In the genomic region with DNA sequence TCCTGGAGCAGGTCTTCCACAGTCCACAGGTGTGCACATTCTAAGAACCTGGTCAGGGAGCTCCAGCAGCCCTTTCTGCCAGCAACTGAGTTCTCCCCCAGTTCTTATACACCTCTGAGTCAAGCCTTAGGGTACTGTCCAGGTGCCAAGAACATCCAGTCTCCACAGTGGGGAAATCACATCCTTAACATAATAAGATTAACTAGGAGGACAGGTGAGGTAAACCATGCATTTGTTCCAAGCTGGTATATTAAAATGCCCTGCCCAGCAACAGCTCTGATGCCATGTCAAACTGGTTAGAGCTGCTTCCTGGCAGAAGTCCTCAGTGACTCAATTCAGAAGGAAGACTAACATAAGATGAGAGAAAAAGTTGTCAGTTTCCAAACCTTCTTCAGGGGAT, we compare ENCODE assay signal across 16 cellular contexts.
DNase-seq lines count a peak whose midpoint lies in the region; ATAC-seq, FAIRE-seq and TF ChIP-seq lines count a peak whose summit lies in the region.
"Had no signal": no experiment of that assay in that cellular context is flagged by ENCODE, and none has a peak within 500 bp of the region (broad histone marks: within the 10 kb centered on the region; RNA-seq: fewer than 3 reads in every experiment).

No MANE protein-coding gene starts in this region.

- H3K36me3 ChIP-seq in WERI-Rb-1 (no peaks in the 10 kb centered on the region), keratinocyte (ENCODE audit: control insufficient read depth in 2 of 2, extremely low read depth in 1 of 2, insufficient read depth in 2 of 2, low read length in 2 of 2) (no peaks in the 10 kb centered on the region), suprapubic skin (no peaks in the 10 kb centered on the region)
- H3K36me3 ChIP-seq: brain microvascular endothelial cell had no signal

- no peaks in the 10 kb centered on the region for H3K9me3 Mint-ChIP-seq in osteocyte (ENCODE audit: unreplicated experiment)
- H3K9me3 Mint-ChIP-seq: CD8-positive, alpha-beta memory T cell; immature natural killer cell had no signal

- TF ChIP-seq CTCF in WERI-Rb-1 (IDR thresholded peaks at IDR 0.05; ENCODE audit: low read depth, low read length) (no peak), keratinocyte (optimal IDR thresholded peaks at IDR 0.05 in 1 of 3, IDR thresholded peaks at IDR 0.05 in 1 of 3, conservative IDR thresholded peaks at IDR 0.05 in 1 of 3; ENCODE audit: extremely low read depth in 1 of 3, insufficient read depth in 2 of 3, low read length in 3 of 3) (no peak), suprapubic skin (IDR thresholded peaks at IDR 0.05) (no peak), osteocyte (IDR thresholded peaks at IDR 0.05) (no peak)

- H3K27me3 ChIP-seq in WERI-Rb-1 (ENCODE audit: insufficient read depth, low read depth, severe bottlenecking) (no peaks in the 10 kb centered on the region), keratinocyte (ENCODE audit: control insufficient read depth, extremely low read depth, insufficient read depth, low read length) (no peaks in the 10 kb centered on the region), suprapubic skin (no peaks in the 10 kb centered on the region)
- H3K27me3 ChIP-seq: brain microvascular endothelial cell, testis had no signal

- H3K9me1 ChIP-seq in keratinocyte (ENCODE audit: control insufficient read depth, extremely low read depth, insufficient read depth, low read length) = no peaks in the 10 kb centered on the region

- H3K27ac ChIP-seq in WERI-Rb-1 (peak overlapping the region; percentile 63), keratinocyte (ENCODE audit: control insufficient read depth, insufficient read depth, low read length) (peak overlapping the region; percentile 56), suprapubic skin (peak overlapping the region; percentile 88)
- H3K27ac ChIP-seq: 22Rv1, brain microvascular endothelial cell, testis had no signal

- no peak overlapping the region for H3K27ac Mint-ChIP-seq in osteocyte (ENCODE audit: unreplicated experiment)
- H3K27ac Mint-ChIP-seq: CD8-positive, alpha-beta memory T cell; immature natural killer cell had no signal

- no peak overlapping the region for H3K4me3 Mint-ChIP-seq in osteocyte (ENCODE audit: unreplicated experiment)
- H3K4me3 Mint-ChIP-seq: CD8-positive, alpha-beta memory T cell; immature natural killer cell had no signal

- H3K4me1 Mint-ChIP-seq in osteocyte (ENCODE audit: unreplicated experiment) = peaks cover 48% of the 10 kb centered on the region
- H3K4me1 Mint-ChIP-seq: immature natural killer cell had no signal

- H3K9ac ChIP-seq in keratinocyte (ENCODE audit: control insufficient read depth, extremely low read depth, insufficient read depth, low read length) = peak overlapping the region; percentile 43

- H3K36me3 Mint-ChIP-seq in osteocyte (ENCODE audit: unreplicated experiment) = no peaks in the 10 kb centered on the region
- H3K36me3 Mint-ChIP-seq: CD8-positive, alpha-beta memory T cell; immature natural killer cell had no signal

- TF ChIP-seq POLR2A in suprapubic skin (IDR thresholded peaks at IDR 0.05) = no peak

- no peaks in the 10 kb centered on the region for H4K20me1 ChIP-seq in keratinocyte (ENCODE audit: control insufficient read depth, extremely low read depth, insufficient read depth, low read length)

- H3K4me3 ChIP-seq in WERI-Rb-1 (ENCODE audit: low read depth, low read length) = no peak overlapping the region
- no peak overlapping the region for H3K4me3 ChIP-seq in keratinocyte (ENCODE audit: control insufficient read depth in 2 of 3, extremely low read depth in 1 of 3, insufficient read depth in 2 of 3, low read depth in 1 of 3, low read length in 3 of 3)
- H3K4me3 ChIP-seq in suprapubic skin = no peak overlapping the region
- H3K4me3 ChIP-seq: testis had no signal

- H3K4me1 ChIP-seq in keratinocyte (ENCODE audit: control insufficient read depth, extremely low read depth, insufficient read depth, low read length) = peaks cover 38% of the 10 kb centered on the region
- H3K4me1 ChIP-seq in suprapubic skin = peaks cover 53% of the 10 kb centered on the region
- H3K4me1 ChIP-seq: testis had no signal

- no peaks in the 10 kb centered on the region for H3K27me3 Mint-ChIP-seq in osteocyte (ENCODE audit: unreplicated experiment)

- FAIRE-seq in keratinocyte (lab: Jason Lieb, UNC) = peak; percentile 78

- H2AFZ ChIP-seq in keratinocyte (ENCODE audit: control insufficient read depth, low read length) = no peak overlapping the region

- TF ChIP-seq EP300 in suprapubic skin (IDR thresholded peaks at IDR 0.05) = no peak

- DNase-seq in DMS79 treated with DMSO at 0.1 percent for 48 hours (lab: John Stamatoyannopoulos, UW) (peak; percentile 12), DMS79 (lab: John Stamatoyannopoulos, UW) (no peak), WERI-Rb-1 (peak; percentile 30), keratinocyte (ENCODE audit: low read depth, low spot score) (peak; percentile 67), suprapubic skin (ENCODE audit: low spot score in 2 of 2) (no peak), osteocyte (ENCODE audit: extremely low spot score, unreplicated experiment) (no peak), mesenteric fat pad (ENCODE audit: low spot score) (no peak)
- DNase-seq: activated effector memory CD4-positive, alpha-beta T cell treated with anti-CD3 and anti-CD28 coated beads, Interleukin-2, amount 50 U/mL, for 16 hours; brain microvascular endothelial cell; CD8-positive, alpha-beta memory T cell; effector memory CD4-positive, alpha-beta T cell; immature natural killer cell; NCI-H2171 treated with DMSO at 0.1 percent for 48 hours; testis had no signal

- H3K9me3 ChIP-seq in WERI-Rb-1 (ENCODE audit: severe bottlenecking) = no peaks in the 10 kb centered on the region
- no peaks in the 10 kb centered on the region for H3K9me3 ChIP-seq in keratinocyte (ENCODE audit: control insufficient read depth, low read depth, low read length)
- H3K9me3 ChIP-seq in suprapubic skin = no peaks in the 10 kb centered on the region
- H3K9me3 ChIP-seq: testis had no signal

- dilution Hi-C loops in keratinocyte (cut with MboI; ENCODE audit: extremely low pct_ligation_motif_present, low sequenced_read_pairs) = no loop called here

- H3K4me2 ChIP-seq in keratinocyte (ENCODE audit: control insufficient read depth, extremely low read depth, insufficient read depth, low read depth, low read length) = peak overlapping the region; percentile 33

- no peaks in the 10 kb centered on the region for H3K79me2 ChIP-seq in keratinocyte (ENCODE audit: control insufficient read depth, insufficient read depth, low read length)

- no peak for ATAC-seq in HG03457 (IDR thresholded peaks at IDR 0.05; ENCODE audit: unreplicated experiment)

Comparison
In these comparisons a context has a peak if more than half of its experiments do, and no peak if none do; other contexts are left out.
1. DNase-seq: peak in DMS79 treated with DMSO at 0.1 percent for 48 hours (single experiment), WERI-Rb-1 (single experiment) and keratinocyte (single experiment); none in DMS79 (single experiment), suprapubic skin (0 of 2), osteocyte (single experiment) and mesenteric fat pad (single experiment).
2. Peak in every context shown above with its lines, with median percentiles within 50 percentile points of each other: H3K27ac ChIP-seq.